Comparison of ENCODE assay signal across 8 cellular contexts in genomic region chr17:82648761-82649474, GRCh38. TPM values are rescaled to one million over a fixed set of nuclear protein-coding genes. Genes with fewer than 3 reads are reported as not detected.
DNase-seq lines count a peak whose midpoint lies in the region; ATAC-seq and TF ChIP-seq lines count a peak whose summit lies in the region.

No MANE protein-coding gene starts in this region.

- intact Hi-C loops in HCT116 (cut with micrococcal nuclease), result loop anchor here (2.0 kb wide), 1 partner anchor 104 kb away; the partner anchor contains the start of gene TBCD

- ATAC-seq in HCT116 (peak; percentile 24), GM21526 (IDR thresholded peaks at IDR 0.05; ENCODE audit: low FRiP score, unreplicated experiment) (no peak), GM19397 (IDR thresholded peaks at IDR 0.05; ENCODE audit: unreplicated experiment) (no peak)

- H3K4me3 Mint-ChIP-seq in CD8-positive, alpha-beta memory T cell, result peak overlapping the region; percentile 43 to 87 (median 50)
- H3K4me3 Mint-ChIP-seq in T-helper 2 cell treated with Interferon-gamma antibody and Interleukin-4, amounts not matched to agents 5 μg/mL and 100 μg/mL, for 36 hours, result peak overlapping the region; percentile 65
- peak overlapping the region; percentile 79 to 82 (median 79) for H3K4me3 Mint-ChIP-seq in nephron

- H3K36me3 Mint-ChIP-seq in CD8-positive, alpha-beta memory T cell, result peaks cover 0 to 17% (median 2%) of the 10 kb centered on the region in 3 donors
- peaks cover 6% of the 10 kb centered on the region for H3K36me3 Mint-ChIP-seq in T-helper 2 cell treated with Interferon-gamma antibody and Interleukin-4, amounts not matched to agents 5 μg/mL and 100 μg/mL, for 36 hours (ENCODE audit: low read depth)
- peaks cover 13% of the 10 kb centered on the region for H3K36me3 Mint-ChIP-seq in nephron (ENCODE audit: low read depth)

- no peak for TF ChIP-seq CTCF in HCT116 (IDR thresholded peaks at IDR 0.05 in 2 of 3, conservative IDR thresholded peaks at IDR 0.05 in 1 of 3; ENCODE audit: borderline replicate concordance in 1 of 3, insufficient read depth in 1 of 3, low read depth in 2 of 3, low read length in 2 of 3)
- no peak for TF ChIP-seq CTCF in nephron (IDR thresholded peaks at IDR 0.05; ENCODE audit: unreplicated experiment in 3 of 3)

- peak overlapping the region; percentile 28 for H3K4me3 ChIP-seq in CD8-positive, alpha-beta memory T cell (ENCODE audit: low read length)
- peak overlapping the region; percentile 50 to 51 for H3K4me3 ChIP-seq in HCT116 (replicated peaks in 1 of 2; ENCODE audit: low read depth in 1 of 2, low read length in 2 of 2)
- H3K4me3 ChIP-seq in esophagus (ENCODE audit: low read depth in 1 of 2, low read length in 2 of 2), result peak overlapping the region; percentile 21 to 22

- H3K9me2 ChIP-seq in HCT116 (ENCODE audit: insufficient read depth), result no peaks in the 10 kb centered on the region

- H3K27me3 ChIP-seq in CD8-positive, alpha-beta memory T cell (ENCODE audit: insufficient read depth, low read length, poor library complexity, severe bottlenecking), result no peaks in the 10 kb centered on the region
- H3K27me3 ChIP-seq in HCT116 (ENCODE audit: insufficient read depth, low read length), result no peaks in the 10 kb centered on the region
- H3K27me3 ChIP-seq in esophagus (ENCODE audit: control insufficient read depth in 1 of 2, insufficient read depth in 2 of 2, low read length in 2 of 2), result no peaks in the 10 kb centered on the region

- CTCF ChIA-PET in CD8-positive, alpha-beta memory T cell (lab: Charles Lee), result no interaction called here
- CTCF ChIA-PET in HCT116 (lab: Charles Lee), result no interaction called here

- peaks cover 17 to 34% (median 25%) of the 10 kb centered on the region in 3 donors for H3K4me1 Mint-ChIP-seq in CD8-positive, alpha-beta memory T cell
- H3K4me1 Mint-ChIP-seq in T-helper 2 cell treated with Interferon-gamma antibody and Interleukin-4, amounts not matched to agents 5 μg/mL and 100 μg/mL, for 36 hours (ENCODE audit: low read depth), result peaks cover 15% of the 10 kb centered on the region
- peaks cover 13% of the 10 kb centered on the region for H3K4me1 Mint-ChIP-seq in nephron

- POLR2A ChIA-PET in CD8-positive, alpha-beta memory T cell (lab: Charles Lee), result no interaction called here
- POLR2A ChIA-PET in HCT116 (lab: Charles Lee), result no interaction called here

- BruUV-seq in HCT116 (replicated peaks; lab: Mats Ljungman, UMichigan), result no TSS peak

- H3K27me3 Mint-ChIP-seq in CD8-positive, alpha-beta memory T cell, result peaks cover 0 to 2% of the 10 kb centered on the region in 2 donors
- no peaks in the 10 kb centered on the region for H3K27me3 Mint-ChIP-seq in T-helper 2 cell treated with Interferon-gamma antibody and Interleukin-4, amounts not matched to agents 5 μg/mL and 100 μg/mL, for 36 hours (ENCODE audit: low read depth)
- no peaks in the 10 kb centered on the region for H3K27me3 Mint-ChIP-seq in nephron (ENCODE audit: low read depth)

- RAD21 ChIA-PET in HCT116 (lab: Charles Lee; ENCODE audit: low non-redundant PET in 1 of 2, low total read pairs in 2 of 2, uncharacterized antibody in 2 of 2, unreplicated experiment in 2 of 2), result interaction anchor here in 1 of 2 experiments (0.8 kb wide), 1 partner anchor 102 kb away, joined by 4 read pairs; no protein-coding TSS in a partner anchor

- H3K9me3 Mint-ChIP-seq in CD8-positive, alpha-beta memory T cell, result no peaks in the 10 kb centered on the region
- no peaks in the 10 kb centered on the region for H3K9me3 Mint-ChIP-seq in T-helper 2 cell treated with Interferon-gamma antibody and Interleukin-4, amounts not matched to agents 5 μg/mL and 100 μg/mL, for 36 hours
- no peaks in the 10 kb centered on the region for H3K9me3 Mint-ChIP-seq in nephron

- peaks cover 26% of the 10 kb centered on the region for H3K4me1 ChIP-seq in CD8-positive, alpha-beta memory T cell (ENCODE audit: insufficient read depth, low read length)
- H3K4me1 ChIP-seq in HCT116 (ENCODE audit: control insufficient read depth in 1 of 2, insufficient read depth in 2 of 2, low read length in 2 of 2) (peaks cover 11 to 27% of the 10 kb centered on the region in 2 experiments), esophagus (ENCODE audit: control insufficient read depth in 2 of 2, insufficient read depth in 2 of 2, low read length in 1 of 2) (peaks cover 0 to 2% of the 10 kb centered on the region in 2 donors)

- peaks cover 8% of the 10 kb centered on the region for H3K36me3 ChIP-seq in CD8-positive, alpha-beta memory T cell (ENCODE audit: insufficient read depth, low read length)
- H3K36me3 ChIP-seq in HCT116 (ENCODE audit: control insufficient read depth in 1 of 2, insufficient read depth in 2 of 2, low read length in 2 of 2) (peaks cover 7 to 8% of the 10 kb centered on the region in 2 experiments), esophagus (ENCODE audit: control insufficient read depth in 2 of 2, insufficient read depth in 2 of 2, low read length in 1 of 2) (peaks cover 0 to 6% of the 10 kb centered on the region in 2 donors)

- peaks cover 21% of the 10 kb centered on the region; the same call in 1 of the 2 replicates for H4K20me1 ChIP-seq in HCT116 (ENCODE audit: insufficient read depth)

- H2AFZ ChIP-seq in HCT116 (ENCODE audit: low read depth, low read length, poor library complexity, severe bottlenecking), result no peak overlapping the region

- DNase-seq in CD8-positive, alpha-beta memory T cell, result peak in 3 of 5 donors; percentile 38 to 75 (median 53)
- DNase-seq in HCT116 (ENCODE audit: low read depth, low spot score), result no peak
- DNase-seq in T-helper 2 cell treated with Interferon-gamma antibody and Interleukin-4, amounts not matched to agents 5 μg/mL and 100 μg/mL, for 36 hours (ENCODE audit: low spot score), result peak; percentile 41
- no peak for DNase-seq in CD1c-positive myeloid dendritic cell (ENCODE audit: extremely low spot score)

- peaks cover 43% of the 10 kb centered on the region for H3K79me2 ChIP-seq in HCT116 (ENCODE audit: insufficient read depth, low read length)

- H3K27ac ChIP-seq in CD8-positive, alpha-beta memory T cell (ENCODE audit: low read depth, low read length), result no peak overlapping the region
- H3K27ac ChIP-seq in HCT116 (ENCODE audit: low read depth, low read length) (peak overlapping the region; percentile 70), esophagus (ENCODE audit: low read depth in 2 of 2, low read length in 1 of 2) (peak overlapping the region; percentile 62 to 89)

- TF ChIP-seq POLR2A in HCT116 (IDR thresholded peaks at IDR 0.05; ENCODE audit: borderline replicate concordance, extremely low read depth, insufficient read depth, insufficient read length), result peak; percentile 7

- H3K4me2 ChIP-seq in HCT116 (ENCODE audit: low read length), result peak overlapping the region; percentile 85

- no peaks in the 10 kb centered on the region for H3K9me3 ChIP-seq in CD8-positive, alpha-beta memory T cell (ENCODE audit: low read length)
- H3K9me3 ChIP-seq in HCT116 (ENCODE audit: control insufficient read depth in 1 of 2, insufficient read depth in 1 of 2, low read depth in 1 of 2, low read length in 2 of 2) (no peaks in the 10 kb centered on the region), esophagus (ENCODE audit: control insufficient read depth in 2 of 2, insufficient read depth in 1 of 2, low read depth in 1 of 2, low read length in 1 of 2) (no peaks in the 10 kb centered on the region)

- H3K9ac ChIP-seq in HCT116 (ENCODE audit: low read length), result peak overlapping the region; percentile 59

- H3K27ac Mint-ChIP-seq in CD8-positive, alpha-beta memory T cell, result peak overlapping the region in 5 of 8 donors; percentile 67 to 81 (median 74)
- H3K27ac Mint-ChIP-seq in T-helper 2 cell treated with Interferon-gamma antibody and Interleukin-4, amounts not matched to agents 5 μg/mL and 100 μg/mL, for 36 hours, result peak overlapping the region; percentile 67
- H3K27ac Mint-ChIP-seq in nephron, result peak overlapping the region; percentile 20 to 83 (median 60)

- no peak for TF ChIP-seq RAD21 in HCT116 (IDR thresholded peaks at IDR 0.05; ENCODE audit: low read depth)

- 15% methylated on average over 18 to 21 of the region's 36 CpGs for WGBS in esophagus, 2 donors

TF ChIP-seq in HCT116, 20 proteins besides CTCF, POLR2A, EP300 and RAD21:
- TF ChIP-seq POLR2AphosphoS5 (IDR thresholded peaks at IDR 0.05; ENCODE audit: low read depth, low read length) (peak; percentile 42), SIN3A (IDR thresholded peaks at IDR 0.05; ENCODE audit: low read depth) (no peak)
TF ChIP-seq in HCT116: peak in this region for 1.

RNA-seq across cellular contexts. Expression of gene WDR45B, which starts 0.7 kb away (rescaled TPM):
- total RNA-seq in CD8-positive, alpha-beta memory T cell, result 10 to 100 TPM; 49.1 to 50.1 TPM
- 41.9 TPM for polyA plus RNA-seq in CD8-positive, alpha-beta memory T cell
- 117 TPM for total RNA-seq in HCT116 (2021; ENCODE audit: unreplicated experiment)
- 148 and 173 TPM in 2 replicates for polyA plus RNA-seq in HCT116 (2012)
- 10 to 100 TPM; 72.2 to 75.3 TPM for polyA plus RNA-seq in esophagus

RNA-seq across cellular contexts. Expression of gene RAB40B, which starts 49.6 kb away (rescaled TPM):
- total RNA-seq in CD8-positive, alpha-beta memory T cell, result 1 to 10 TPM; 3.2 to 4.0 TPM
- polyA plus RNA-seq in CD8-positive, alpha-beta memory T cell, result 4.3 TPM
- total RNA-seq in HCT116 (2021; ENCODE audit: unreplicated experiment), result 22.1 TPM
- polyA plus RNA-seq in HCT116 (2012), result 14.6 and 16.4 TPM in 2 replicates
- polyA plus RNA-seq in esophagus, result 1 to 10 TPM; 9.3 to 9.7 TPM

Comparison
In these comparisons a context has a peak if more than half of its experiments do, and no peak if none do; other contexts are left out.
1. DNase-seq: peak in CD8-positive, alpha-beta memory T cell (3 of 5) and T-helper 2 cell treated with Interferon-gamma antibody and Interleukin-4, amounts not matched to agents 5 μg/mL and 100 μg/mL, for 36 hours (single experiment); none in HCT116 (single experiment) and CD1c-positive myeloid dendritic cell (single experiment).
2. Peak in every context shown above with its lines, with median percentiles within 50 percentile points of each other: H3K4me3 ChIP-seq, H3K27ac Mint-ChIP-seq and H3K4me3 Mint-ChIP-seq.